In the genomic region with DNA sequence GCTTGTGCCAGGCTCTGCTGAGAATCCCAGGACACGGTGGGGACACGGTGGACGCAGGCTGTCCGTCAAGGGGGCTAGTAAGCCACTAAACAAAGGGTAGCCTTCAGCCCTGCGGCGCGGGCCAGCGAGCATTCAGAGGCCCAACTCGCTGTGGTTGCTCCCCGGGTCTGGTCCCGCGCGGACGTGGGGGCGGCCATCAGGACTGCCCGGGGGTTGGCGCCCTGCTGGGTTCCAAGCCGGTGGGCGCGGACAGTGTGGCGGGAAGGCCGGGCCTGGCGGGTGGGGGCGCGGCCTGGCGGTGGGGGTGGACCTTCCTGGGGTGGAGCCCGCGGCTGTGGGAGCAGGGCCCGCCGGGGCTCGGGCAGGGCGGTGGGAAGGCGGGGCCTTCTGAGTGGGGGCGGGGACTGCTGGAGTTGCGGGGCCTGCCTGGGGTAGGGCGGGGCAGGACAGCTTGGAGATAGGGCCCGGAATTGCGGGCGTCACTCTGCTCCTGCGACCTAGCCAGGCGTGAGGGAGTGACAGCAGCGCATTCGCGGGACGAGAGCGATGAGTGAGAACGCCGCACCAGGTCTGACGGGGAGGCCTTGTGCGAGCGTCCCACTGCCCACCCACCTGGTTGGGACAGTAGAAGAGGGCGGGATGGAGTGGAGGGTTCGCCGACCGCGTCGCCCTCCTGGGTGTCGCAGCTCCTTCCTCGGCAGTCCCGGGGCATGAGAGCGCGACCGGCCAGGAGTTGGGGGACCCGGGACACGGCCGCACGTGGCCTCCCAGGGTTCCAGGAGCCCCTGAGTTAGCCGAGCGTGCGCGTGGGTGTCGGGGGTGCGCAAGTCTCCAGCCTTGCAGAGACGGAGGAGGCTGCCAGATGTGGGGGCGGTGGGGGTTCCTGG, we compare ENCODE assay signal across 8 cellular contexts. TPM values are rescaled to one million over a fixed set of nuclear protein-coding genes. Genes with fewer than 3 reads are reported as not detected.
DNase-seq lines count a peak whose midpoint lies in the region; ATAC-seq, FAIRE-seq and TF ChIP-seq lines count a peak whose summit lies in the region.

A gene with protein sequence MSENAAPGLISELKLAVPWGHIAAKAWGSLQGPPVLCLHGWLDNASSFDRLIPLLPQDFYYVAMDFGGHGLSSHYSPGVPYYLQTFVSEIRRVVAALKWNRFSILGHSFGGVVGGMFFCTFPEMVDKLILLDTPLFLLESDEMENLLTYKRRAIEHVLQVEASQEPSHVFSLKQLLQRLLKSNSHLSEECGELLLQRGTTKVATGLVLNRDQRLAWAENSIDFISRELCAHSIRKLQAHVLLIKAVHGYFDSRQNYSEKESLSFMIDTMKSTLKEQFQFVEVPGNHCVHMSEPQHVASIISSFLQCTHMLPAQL (plus strand): TSS at position 482 of the 887 bp plus-strand sequence. CDS start 65 bp downstream, at position 547.

- TF ChIP-seq POLR2A in HepG2 (IDR thresholded peaks at IDR 0.05; ENCODE audit: insufficient read depth in 1 of 2, low read depth in 2 of 2, low read length in 2 of 2) = peak in 1 of 2 experiments; percentile 55; a peak in 2 of 4 replicates

- peak within 1 kb of the TSS; percentile 59 to 79 (median 64) for H3K4me3 ChIP-seq in HepG2 (replicated peaks in 1 of 3; ENCODE audit: insufficient read depth in 1 of 3, low read depth in 2 of 3, low read length in 3 of 3)

- peak within 1 kb of the TSS; percentile 97 for H3K4me2 ChIP-seq in HepG2 (ENCODE audit: low read depth, low read length)

- peaks cover 15% of the 10 kb centered on the region for H3K9me3 ChIP-seq in HepG2 (ENCODE audit: low read length)

- peak within 1 kb of the TSS; percentile 53 for H3K27ac Mint-ChIP-seq in dendritic cell treated with granulocyte-macrophage colony-stimulating factor and Interleukin-4, amounts not matched to agents 40 ng/mL and 50 ng/mL, for 4 days

- H3K9ac ChIP-seq in HepG2 (ENCODE audit: insufficient read depth, low read depth, low read length) = peak within 1 kb of the TSS; percentile 52

- H3K27me3 Mint-ChIP-seq in dendritic cell treated with granulocyte-macrophage colony-stimulating factor and Interleukin-4, amounts not matched to agents 40 ng/mL and 50 ng/mL, for 4 days = peaks cover 41% of the 10 kb centered on the region

- DNase-seq in Daoy (ENCODE audit: low read depth) (peak; percentile 81), NCI-H2171 (lab: John Stamatoyannopoulos, UW) (peak; percentile 83), HepG2 (ENCODE audit: low spot score) (peak; percentile 68)
- peak; percentile 73 to 86 for DNase-seq in activated CD4-positive, alpha-beta T cell treated with anti-CD3 and anti-CD28 coated beads, Interleukin-2, amount 50 U/mL, for 24 hours (ENCODE audit: low read depth in 1 of 2, low spot score in 1 of 2)
- DNase-seq in stimulated activated CD4-positive, alpha-beta T cell treated with anti-CD3 and anti-CD28 coated beads, Interleukin-2, amount 100 ng/mL, for 4 hours (ENCODE audit: low read depth) = peak; percentile 68

- peaks cover 8% of the 10 kb centered on the region for H3K4me1 Mint-ChIP-seq in dendritic cell treated with granulocyte-macrophage colony-stimulating factor and Interleukin-4, amounts not matched to agents 40 ng/mL and 50 ng/mL, for 4 days (ENCODE audit: low read depth)

- TF ChIP-seq EP300 in HepG2 (IDR thresholded peaks at IDR 0.05; ENCODE audit: low read depth in 2 of 2, low read length in 2 of 2) (no peak), HepG2 (CRISPR knock-in tag; IDR thresholded peaks at IDR 0.05; ENCODE audit: borderline replicate concordance) (no peak)

- no TSS peak for BruUV-seq in HepG2 (replicated peaks; lab: Mats Ljungman, UMichigan)

- H3K4me1 ChIP-seq in HepG2 (ENCODE audit: insufficient read depth, low read length) = peaks cover 34% of the 10 kb centered on the region

- POLR2A ChIA-PET in HepG2 (lab: Yijun Ruan, JAX) = interaction anchor here (0.9 to 1.3 kb wide), 3 partner anchors 9 to 62 kb away, joined by 3 to 13 read pairs (median 4); no protein-coding TSS in a partner anchor

- in situ Hi-C loops in HepG2 (cut with HindIII; ENCODE audit: extremely low pct_ligation_motif_present, low pct_unique_long_range_greater_than_20kb) = no loop called here

- no peaks in the 10 kb centered on the region for H3K36me3 Mint-ChIP-seq in dendritic cell treated with granulocyte-macrophage colony-stimulating factor and Interleukin-4, amounts not matched to agents 40 ng/mL and 50 ng/mL, for 4 days (ENCODE audit: low read depth)

- intact Hi-C loops in dendritic cell treated with granulocyte-macrophage colony-stimulating factor and Interleukin-4, amounts not matched to agents 40 ng/mL and 50 ng/mL, for 4 days (cut with micrococcal nuclease) = no loop called here
- intact Hi-C loops in HepG2 (cut with micrococcal nuclease; ENCODE audit: unreplicated experiment) = loop anchor here (2.0 to 5.0 kb wide), 2 partner anchors 17 to 59 kb away; a partner anchor contains a TSS

- no peaks in the 10 kb centered on the region for H4K20me1 ChIP-seq in HepG2 (ENCODE audit: insufficient read depth, low read length)

- 3% methylated on average over 11 of the region's 75 CpGs for WGBS in HepG2 (ENCODE audit: low lambda C conversion rate)

- peak; percentile 37; the same call in 1 of the 2 replicates for TF ChIP-seq CTCF in HepG2 (CRISPR knock-in tag; IDR thresholded peaks at IDR 0.05)

- no peak for TF ChIP-seq RAD21 in HepG2 (CRISPR knock-in tag; IDR thresholded peaks at IDR 0.05)

- H3K27ac ChIP-seq in HepG2 (ENCODE audit: extremely low read length, insufficient read depth, low read length) = no peak within 1 kb of the TSS

- H3K4me3 Mint-ChIP-seq in dendritic cell treated with granulocyte-macrophage colony-stimulating factor and Interleukin-4, amounts not matched to agents 40 ng/mL and 50 ng/mL, for 4 days = peak within 1 kb of the TSS; percentile 77

- FAIRE-seq in HepG2 (lab: Jason Lieb, UNC) = no peak

- H3K36me3 ChIP-seq in HepG2 (replicated peaks in 1 of 2; ENCODE audit: control insufficient read depth in 1 of 2, insufficient read depth in 2 of 2, low read length in 2 of 2) = no peaks in the 10 kb centered on the region

- H3K9me3 Mint-ChIP-seq in dendritic cell treated with granulocyte-macrophage colony-stimulating factor and Interleukin-4, amounts not matched to agents 40 ng/mL and 50 ng/mL, for 4 days = no peaks in the 10 kb centered on the region

- CTCF ChIA-PET in HepG2 (lab: Yijun Ruan, JAX; ENCODE audit: low intra/inter-chr PET ratio, low total read pairs) = no interaction called here

- peak; percentile 47 for ATAC-seq in HG02571 (IDR thresholded peaks at IDR 0.05; ENCODE audit: unreplicated experiment)
- ATAC-seq in HepG2 = peak; percentile 91
- ATAC-seq in GM19452 (IDR thresholded peaks at IDR 0.05; ENCODE audit: unreplicated experiment) = no peak

- H3K27me3 ChIP-seq in HepG2 (ENCODE audit: control insufficient read depth in 1 of 2, insufficient read depth in 2 of 2, low read length in 2 of 2) = no peaks in the 10 kb centered on the region; a peak in 1 of 5 replicates

- H3K79me2 ChIP-seq in HepG2 (ENCODE audit: insufficient read depth, low read length) = no peaks in the 10 kb centered on the region

- no peak within 1 kb of the TSS for H2AFZ ChIP-seq in HepG2 (ENCODE audit: low read length)

TF ChIP-seq in HepG2, 621 proteins besides CTCF, POLR2A, EP300 and RAD21 (continues in another document):
- TF ChIP-seq, protein P1, sequence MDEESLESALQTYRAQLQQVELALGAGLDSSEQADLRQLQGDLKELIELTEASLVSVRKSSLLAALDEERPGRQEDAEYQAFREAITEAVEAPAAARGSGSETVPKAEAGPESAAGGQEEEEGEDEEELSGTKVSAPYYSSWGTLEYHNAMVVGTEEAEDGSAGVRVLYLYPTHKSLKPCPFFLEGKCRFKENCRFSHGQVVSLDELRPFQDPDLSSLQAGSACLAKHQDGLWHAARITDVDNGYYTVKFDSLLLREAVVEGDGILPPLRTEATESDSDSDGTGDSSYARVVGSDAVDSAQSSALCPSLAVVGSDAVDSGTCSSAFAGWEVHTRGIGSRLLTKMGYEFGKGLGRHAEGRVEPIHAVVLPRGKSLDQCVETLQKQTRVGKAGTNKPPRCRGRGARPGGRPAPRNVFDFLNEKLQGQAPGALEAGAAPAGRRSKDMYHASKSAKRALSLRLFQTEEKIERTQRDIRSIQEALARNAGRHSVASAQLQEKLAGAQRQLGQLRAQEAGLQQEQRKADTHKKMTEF (CRISPR knock-in tag; IDR thresholded peaks at IDR 0.05) = 0 out of 2 replicates have a peak, but pooled peaks have one; percentile 14
- TF ChIP-seq, protein P2, sequence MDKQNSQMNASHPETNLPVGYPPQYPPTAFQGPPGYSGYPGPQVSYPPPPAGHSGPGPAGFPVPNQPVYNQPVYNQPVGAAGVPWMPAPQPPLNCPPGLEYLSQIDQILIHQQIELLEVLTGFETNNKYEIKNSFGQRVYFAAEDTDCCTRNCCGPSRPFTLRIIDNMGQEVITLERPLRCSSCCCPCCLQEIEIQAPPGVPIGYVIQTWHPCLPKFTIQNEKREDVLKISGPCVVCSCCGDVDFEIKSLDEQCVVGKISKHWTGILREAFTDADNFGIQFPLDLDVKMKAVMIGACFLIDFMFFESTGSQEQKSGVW (CRISPR knock-in tag; IDR thresholded peaks at IDR 0.05; ENCODE audit: borderline replicate concordance) = no peak
- TF ChIP-seq SUZ12 (IDR thresholded peaks at IDR 0.05; ENCODE audit: low read depth, low read length) = no peak

RNA-seq across cellular contexts. Expression of the gene that starts here (rescaled TPM):
- 1.3 and 1.4 TPM in 2 replicates for total RNA-seq in Daoy (2014; rRNA removed; shearing (Covaris generic))
- total RNA-seq in HepG2 (2016; rRNA removed; fragmentation: Illumina TruSeq; extraction: Trizol) = 1.0 and 1.6 TPM in 2 replicates
- 0.97 TPM in 1 of 2 replicates, not detected in the other for total RNA-seq in HepG2 (2016; cell fraction: cytosol; rRNA removed; fragmentation: Illumina TruSeq; extraction: Trizol; ENCODE audit: low read depth)
- 1.1 and 1.5 TPM in 2 replicates for total RNA-seq in HepG2 (2016; cell fraction: insoluble cytoplasmic fraction; rRNA removed; fragmentation: Illumina TruSeq; extraction: Trizol)
- 0.40 and 0.59 TPM in 2 replicates for total RNA-seq in HepG2 (2016; cell fraction: membrane; rRNA removed; fragmentation: Illumina TruSeq; extraction: Trizol)
- total RNA-seq in HepG2 (2016; cell fraction: nucleus; rRNA removed; fragmentation: Illumina TruSeq; extraction: Trizol) = 1.0 and 1.2 TPM in 2 replicates
- polyA plus RNA-seq in HepG2 (2011; rRNA removed) = 1.8 and 3.3 TPM in 2 replicates
- polyA plus RNA-seq in HepG2 (2011; cell fraction: cytosol; rRNA removed) = 1.6 and 1.9 TPM in 2 replicates
- polyA plus RNA-seq in HepG2 (2011; cell fraction: nucleus; rRNA removed) = 2.1 and 3.0 TPM in 2 replicates
- polyA plus RNA-seq in HepG2 (2012) = 1.1 and 1.9 TPM in 2 replicates
- polyA plus RNA-seq in HepG2 (2016; cell fraction: cytosol; fragmentation: Illumina TruSeq; extraction: Trizol; ENCODE audit: low read depth) = 0.24 and 0.26 TPM in 2 replicates
- polyA plus RNA-seq in HepG2 (2016; cell fraction: insoluble cytoplasmic fraction; fragmentation: Illumina TruSeq; extraction: Trizol; ENCODE audit: low read depth) = 2.1 and 2.3 TPM in 2 replicates
- polyA plus RNA-seq in HepG2 (2016; cell fraction: membrane; fragmentation: Illumina TruSeq; extraction: Trizol; ENCODE audit: low read depth) = 0.35 and 0.66 TPM in 2 replicates
- 0.92 and 1.8 TPM in 2 replicates for polyA plus RNA-seq in HepG2 (2016; cell fraction: nucleus; fragmentation: Illumina TruSeq; extraction: Trizol; ENCODE audit: insufficient read depth, low read depth)
- polyA minus RNA-seq in HepG2 (2011; rRNA and poly(A)+ RNA removed; ENCODE audit: low replicate concordance) = 0.44 TPM in 1 of 2 replicates, not detected in the other
- not detected in 2 replicates for polyA minus RNA-seq in HepG2 (2011; cell fraction: cytosol; rRNA and poly(A)+ RNA removed)
- 0.99 and 1.3 TPM in 2 replicates for polyA minus RNA-seq in HepG2 (2011; cell fraction: nucleus; rRNA and poly(A)+ RNA removed)
